Comparison of ENCODE assay signal across 8 cellular contexts in the genomic region with DNA sequence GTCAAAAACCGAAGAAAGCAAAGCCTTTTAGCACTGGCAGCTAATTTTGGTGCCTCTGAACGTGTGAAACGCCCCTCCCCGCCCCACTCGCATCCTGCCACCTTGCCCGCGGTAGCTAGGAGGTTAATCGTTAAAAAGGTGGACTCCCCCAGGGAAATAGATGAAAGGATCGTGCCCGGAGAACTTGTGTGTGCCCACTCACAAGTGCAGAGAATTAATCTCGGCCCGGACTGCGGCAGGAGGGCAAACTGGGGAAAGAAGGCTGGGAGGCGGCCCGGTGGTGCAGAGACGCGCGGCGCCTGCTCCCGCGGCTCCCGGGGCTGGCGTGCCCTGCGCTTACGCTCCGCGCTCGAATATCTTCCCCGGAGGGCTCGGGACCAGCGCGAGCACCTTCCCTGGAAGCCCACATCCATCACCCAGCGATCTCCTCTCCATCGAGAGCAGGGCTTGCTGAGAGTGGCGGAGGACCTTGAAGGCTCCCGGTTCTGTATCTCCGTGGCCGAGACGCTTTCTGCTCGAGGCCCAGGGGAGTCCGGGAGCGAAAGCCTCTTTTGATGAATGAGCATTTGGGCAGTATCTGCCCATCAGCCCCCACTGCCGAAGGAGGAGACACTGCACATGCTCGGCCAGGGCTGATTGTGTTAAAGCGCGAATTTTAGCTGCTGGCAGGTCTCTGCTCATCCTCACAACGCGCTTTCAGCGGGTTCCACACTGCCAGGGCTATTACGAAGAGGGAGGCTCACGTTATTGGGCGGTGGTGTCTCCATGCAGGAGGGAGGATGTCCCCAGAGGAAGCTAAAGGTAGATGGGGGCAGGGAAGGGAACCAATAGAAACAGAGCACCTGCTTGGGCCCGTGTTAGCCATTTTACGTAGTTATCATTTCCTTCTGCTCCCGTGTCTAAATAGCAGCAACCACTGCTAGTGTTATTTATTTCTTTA. TPM values are rescaled to one million over a fixed set of nuclear protein-coding genes. Genes with fewer than 3 reads are reported as not detected.
DNase-seq lines count a peak whose midpoint lies in the region; ATAC-seq and TF ChIP-seq lines count a peak whose summit lies in the region.

No MANE protein-coding gene starts in this region.

- TF ChIP-seq EP300 in tibial nerve (IDR thresholded peaks at IDR 0.05), result no peak

- no peak overlapping the region for H4K5ac ChIP-seq in H9 (ENCODE audit: insufficient read length, low read depth, low read length)

- no peaks in the 10 kb centered on the region for H3K79me2 ChIP-seq in H9 (ENCODE audit: insufficient read depth, low read length)

- H3K9me3 Mint-ChIP-seq in H9, result no peaks in the 10 kb centered on the region
- no peaks in the 10 kb centered on the region for H3K9me3 Mint-ChIP-seq in activated CD8-positive, alpha-beta T cell treated with anti-CD3 and anti-CD28 coated beads, Interleukin-2, amount 10 ng/mL, durations not matched to agents 7 days and 5 days (ENCODE audit: insufficient read depth)

- no peaks in the 10 kb centered on the region for H3K9me3 ChIP-seq in H9 (ENCODE audit: control insufficient read depth, low read depth, low read length)
- H3K9me3 ChIP-seq in tibial nerve, result no peaks in the 10 kb centered on the region

- H3K36me3 ChIP-seq in tibial nerve, result no peaks in the 10 kb centered on the region

- peaks cover 26 to 30% of the 10 kb centered on the region in 2 experiments for H3K4me1 Mint-ChIP-seq in H9
- H3K4me1 Mint-ChIP-seq in activated CD8-positive, alpha-beta T cell treated with anti-CD3 and anti-CD28 coated beads, Interleukin-2, amount 10 ng/mL, durations not matched to agents 7 days and 5 days (ENCODE audit: low read depth), result peaks cover 17% of the 10 kb centered on the region

- H4K8ac ChIP-seq in H9 (replicated peaks; ENCODE audit: insufficient read length, low read depth, low read length), result no peak overlapping the region

- no CpG with 5 or more reads among the region's 55 CpGs for WGBS in H9 (ENCODE audit: extremely low coverage, insufficient read length, low lambda C conversion rate)
- WGBS in tibial nerve, 2 donors, result 4 to 5% methylated on average over 42 to 45 of the region's 55 CpGs

- H3K14ac ChIP-seq in H9 (ENCODE audit: insufficient read depth, low read length), result peak overlapping the region; percentile 79

- H3K23ac ChIP-seq in H9 (ENCODE audit: insufficient read length, low read depth, low read length), result no peak overlapping the region

- no peaks in the 10 kb centered on the region for H4K20me1 ChIP-seq in H9 (ENCODE audit: control insufficient read depth, insufficient read depth, insufficient read length)

- peaks cover 4% of the 10 kb centered on the region; the same call in 1 of the 2 replicates for H3K4me1 ChIP-seq in H9 (ENCODE audit: insufficient read depth, low read length)
- peaks cover 0 to 21% (median 8%) of the 10 kb centered on the region in 4 donors for H3K4me1 ChIP-seq in tibial nerve

- POLR2A ChIA-PET in GM10248 (lab: Yijun Ruan, JAX), result no interaction called here
- POLR2A ChIA-PET in activated CD8-positive, alpha-beta T cell treated with anti-CD3 and anti-CD28 coated beads, Interleukin-2, amount 10 ng/mL, durations not matched to agents 7 days and 5 days (lab: Charles Lee), result no interaction called here

- no peaks in the 10 kb centered on the region for H3K79me1 ChIP-seq in H9 (ENCODE audit: insufficient read depth, low read depth, low read length, poor library complexity, severe bottlenecking)

- TF ChIP-seq CTCF in GM10248 (IDR thresholded peaks at IDR 0.05; ENCODE audit: control extremely low read depth, extremely low read depth, low read depth, missing control alignments) (no peak), H9 (conservative IDR thresholded peaks at IDR 0.05) (no peak), tibial nerve (IDR thresholded peaks at IDR 0.05) (no peak)

- H2BK120ac ChIP-seq in H9 (ENCODE audit: low read depth, low read length, poor library complexity, severe bottlenecking), result no peak overlapping the region

- no peak overlapping the region for H2AFZ ChIP-seq in H9 (ENCODE audit: low read length)

- H2AK5ac ChIP-seq in H9 (ENCODE audit: insufficient read length, low read length), result no peak overlapping the region

- H3K4ac ChIP-seq in H9 (ENCODE audit: low read depth, low read length), result no peak overlapping the region

- peaks cover 20% of the 10 kb centered on the region for H3K27me3 Mint-ChIP-seq in H9 (ENCODE audit: low read depth)
- H3K27me3 Mint-ChIP-seq in activated CD8-positive, alpha-beta T cell treated with anti-CD3 and anti-CD28 coated beads, Interleukin-2, amount 10 ng/mL, durations not matched to agents 7 days and 5 days (ENCODE audit: low read depth), result peaks cover 76% of the 10 kb centered on the region

- H3K27ac ChIP-seq in H9 (ENCODE audit: insufficient read length, low read depth, low read length) (no peak overlapping the region), tibial nerve (no peak overlapping the region)

- CTCF ChIA-PET in GM10248 (lab: Yijun Ruan, JAX), result no interaction called here
- CTCF ChIA-PET in activated CD8-positive, alpha-beta T cell treated with anti-CD3 and anti-CD28 coated beads, Interleukin-2, amount 10 ng/mL, durations not matched to agents 7 days and 5 days (lab: Charles Lee), result interaction anchor here (1.2 to 2.2 kb wide), 3 partner anchors 28 to 97 kb away, joined by 3 to 11 read pairs (median 4); no protein-coding TSS in a partner anchor

- DNase-seq in GM10248 (ENCODE audit: extremely low spot score) (peak; percentile 31), H9 (peak; percentile 73), NCI-H1417 (lab: John Stamatoyannopoulos, UW) (peak; percentile 22 to 96 (median 93)), mucosa of gallbladder (ENCODE audit: low spot score) (peak; percentile 17), tibial nerve (ENCODE audit: low spot score in 2 of 2) (no peak)
- DNase-seq in activated CD8-positive, alpha-beta T cell treated with anti-CD3 and anti-CD28 coated beads, Interleukin-2, amount 10 ng/mL, durations not matched to agents 7 days and 5 days, result peak; percentile 45
- DNase-seq in effector CD8-positive, alpha-beta T cell (lab: John Stamatoyannopoulos, UW), result no peak

- H2BK20ac ChIP-seq in H9 (ENCODE audit: low read depth, low read length, poor library complexity, severe bottlenecking), result no peak overlapping the region

- no peak overlapping the region for H2BK5ac ChIP-seq in H9 (ENCODE audit: insufficient read length, low read length)

- no peak overlapping the region for H4K91ac ChIP-seq in H9 (ENCODE audit: insufficient read length, low read depth, low read length)

- H3K18ac ChIP-seq in H9 (ENCODE audit: insufficient read length, low read depth, low read length), result peak overlapping the region; percentile 46

- H3K4me3 Mint-ChIP-seq in H9, result peak overlapping the region; percentile 77 to 92
- peak overlapping the region; percentile 64 for H3K4me3 Mint-ChIP-seq in activated CD8-positive, alpha-beta T cell treated with anti-CD3 and anti-CD28 coated beads, Interleukin-2, amount 10 ng/mL, durations not matched to agents 7 days and 5 days

- no peak overlapping the region for H3K56ac ChIP-seq in H9 (ENCODE audit: insufficient read length, low read depth, low read length)

- H3T11ph ChIP-seq in H9 (ENCODE audit: low read length), result no peak overlapping the region

- no peak overlapping the region for H2BK12ac ChIP-seq in H9 (ENCODE audit: insufficient read length, low read depth, low read length)

- peak overlapping the region; percentile 44 for H3K4me2 ChIP-seq in H9 (ENCODE audit: insufficient read depth, insufficient read length, low read length)

- no peak for TF ChIP-seq POLR2A in tibial nerve (IDR thresholded peaks at IDR 0.05)

- no peak overlapping the region for H3K9ac ChIP-seq in H9 (ENCODE audit: extremely low read depth, insufficient read length, low read length)

- H3K27ac Mint-ChIP-seq in H9, result peak overlapping the region in 1 of 3 experiments; percentile 67; a peak in 3 of 7 replicates
- H3K27ac Mint-ChIP-seq in activated CD8-positive, alpha-beta T cell treated with anti-CD3 and anti-CD28 coated beads, Interleukin-2, amount 10 ng/mL, durations not matched to agents 7 days and 5 days, result no peak overlapping the region

- ATAC-seq in activated CD8-positive, alpha-beta T cell treated with anti-CD3 and anti-CD28 coated beads, Interleukin-2, amount 10 ng/mL, durations not matched to agents 7 days and 5 days, result peak; percentile 71
- peak; percentile 49 for ATAC-seq in esophagus mucosa

- H3K23me2 ChIP-seq in H9 (ENCODE audit: insufficient read length, low read depth, low read length, poor library complexity, severe bottlenecking), result peaks cover 19% of the 10 kb centered on the region

- H3K36me3 Mint-ChIP-seq in H9 (ENCODE audit: insufficient read depth in 1 of 3, low read depth in 3 of 3), result no peaks in the 10 kb centered on the region
- H3K36me3 Mint-ChIP-seq in activated CD8-positive, alpha-beta T cell treated with anti-CD3 and anti-CD28 coated beads, Interleukin-2, amount 10 ng/mL, durations not matched to agents 7 days and 5 days (ENCODE audit: low read depth), result no peaks in the 10 kb centered on the region

- H3K4me3 ChIP-seq in tibial nerve, result peak overlapping the region; percentile 32 to 55 (median 38)

- H3K27me3 ChIP-seq in H9 (ENCODE audit: insufficient read depth, low read length), result no peaks in the 10 kb centered on the region
- peaks cover 0 to 35% of the 10 kb centered on the region in 2 donors for H3K27me3 ChIP-seq in tibial nerve

- no peak overlapping the region for H2BK15ac ChIP-seq in H9 (ENCODE audit: low read depth, low read length)

RNA-seq across cellular contexts. Expression of a gene that starts 1.3 kb away (rescaled TPM):
- total RNA-seq in H9 (2021) (1.4 and 3.5 TPM in 2 replicates), esophagus mucosa (3.2 TPM), mucosa of gallbladder (9.2 TPM), tibial nerve (under 1 TPM in 1 of 4 donors, not detected in 3; 0.63 TPM)
- total RNA-seq in activated CD8-positive, alpha-beta T cell treated with anti-CD3 and anti-CD28 coated beads, Interleukin-2, amount 10 ng/mL, durations not matched to agents 7 days and 5 days, result not detected

Comparison
In these comparisons a context has a peak if more than half of its experiments do, and no peak if none do; other contexts are left out.
1. DNase-seq: peak in GM10248 (single experiment), H9 (single experiment), NCI-H1417 (3 of 3), activated CD8-positive, alpha-beta T cell treated with anti-CD3 and anti-CD28 coated beads, Interleukin-2, amount 10 ng/mL, durations not matched to agents 7 days and 5 days (single experiment) and mucosa of gallbladder (single experiment); none in tibial nerve (0 of 2) and effector CD8-positive, alpha-beta T cell (single experiment).